In the genomic region with DNA sequence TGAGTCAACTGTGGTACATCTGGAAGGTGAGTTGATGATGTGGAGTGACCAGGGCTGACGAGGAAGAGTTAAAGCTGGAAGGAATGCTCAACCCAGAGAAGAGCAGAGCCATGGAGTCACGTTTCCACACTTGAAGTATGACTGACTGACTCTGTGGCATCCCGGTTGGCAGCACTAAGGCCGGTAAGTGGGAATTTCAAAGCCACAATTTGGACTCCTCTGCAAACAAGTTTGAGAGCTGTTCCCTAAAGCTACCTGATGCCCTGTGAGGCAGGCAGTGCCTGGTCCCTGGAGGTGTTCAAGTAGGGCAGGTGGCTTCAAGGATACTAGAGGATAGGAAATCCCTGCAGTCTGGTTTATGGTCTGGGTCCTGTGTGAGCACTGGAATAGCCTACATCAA, we compare ENCODE assay signal across 1 cellular context.
TF ChIP-seq lines count a peak whose summit lies in the region.

No MANE protein-coding gene starts in this region.

TF ChIP-seq in SK-N-SH treated with all-trans-retinoic acid at 6 μM for 48 hours, 23 proteins besides CTCF, POLR2A, EP300 and RAD21 (continued from another document):
- TF ChIP-seq, protein P1, sequence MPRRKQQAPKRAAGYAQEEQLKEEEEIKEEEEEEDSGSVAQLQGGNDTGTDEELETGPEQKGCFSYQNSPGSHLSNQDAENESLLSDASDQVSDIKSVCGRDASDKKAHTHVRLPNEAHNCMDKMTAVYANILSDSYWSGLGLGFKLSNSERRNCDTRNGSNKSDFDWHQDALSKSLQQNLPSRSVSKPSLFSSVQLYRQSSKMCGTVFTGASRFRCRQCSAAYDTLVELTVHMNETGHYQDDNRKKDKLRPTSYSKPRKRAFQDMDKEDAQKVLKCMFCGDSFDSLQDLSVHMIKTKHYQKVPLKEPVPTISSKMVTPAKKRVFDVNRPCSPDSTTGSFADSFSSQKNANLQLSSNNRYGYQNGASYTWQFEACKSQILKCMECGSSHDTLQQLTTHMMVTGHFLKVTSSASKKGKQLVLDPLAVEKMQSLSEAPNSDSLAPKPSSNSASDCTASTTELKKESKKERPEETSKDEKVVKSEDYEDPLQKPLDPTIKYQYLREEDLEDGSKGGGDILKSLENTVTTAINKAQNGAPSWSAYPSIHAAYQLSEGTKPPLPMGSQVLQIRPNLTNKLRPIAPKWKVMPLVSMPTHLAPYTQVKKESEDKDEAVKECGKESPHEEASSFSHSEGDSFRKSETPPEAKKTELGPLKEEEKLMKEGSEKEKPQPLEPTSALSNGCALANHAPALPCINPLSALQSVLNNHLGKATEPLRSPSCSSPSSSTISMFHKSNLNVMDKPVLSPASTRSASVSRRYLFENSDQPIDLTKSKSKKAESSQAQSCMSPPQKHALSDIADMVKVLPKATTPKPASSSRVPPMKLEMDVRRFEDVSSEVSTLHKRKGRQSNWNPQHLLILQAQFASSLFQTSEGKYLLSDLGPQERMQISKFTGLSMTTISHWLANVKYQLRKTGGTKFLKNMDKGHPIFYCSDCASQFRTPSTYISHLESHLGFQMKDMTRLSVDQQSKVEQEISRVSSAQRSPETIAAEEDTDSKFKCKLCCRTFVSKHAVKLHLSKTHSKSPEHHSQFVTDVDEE (CRISPR knock-in tag; IDR thresholded peaks at IDR 0.05): no peak
- no peak for TF ChIP-seq OSR1 (CRISPR knock-in tag; IDR thresholded peaks at IDR 0.05)
